ENCODE assay signal across 10 cellular contexts in genomic region chr14:52917732-52918131, GRCh38. TPM values are rescaled to one million over a fixed set of nuclear protein-coding genes. Genes with fewer than 3 reads are reported as not detected.
DNase-seq lines count a peak whose midpoint lies in the region; ATAC-seq and TF ChIP-seq lines count a peak whose summit lies in the region.
"Had no signal": no experiment of that assay in that cellular context is flagged by ENCODE, and none has a peak within 500 bp of the region (broad histone marks: within the 10 kb centered on the region; RNA-seq: fewer than 3 reads in every experiment).

No MANE protein-coding gene starts in this region.

- intact Hi-C loops in activated CD4-positive, alpha-beta memory T cell treated with anti-CD3 and anti-CD28 coated beads for 36 hours (cut with micrococcal nuclease), result loop anchor here (1.0 to 5.0 kb wide), 4 partner anchors 33 to 275 kb away; no protein-coding TSS in a partner anchor

- no peaks in the 10 kb centered on the region for H3K36me3 Mint-ChIP-seq in activated CD4-positive, alpha-beta memory T cell treated with anti-CD3 and anti-CD28 coated beads for 36 hours

- peaks cover 25% of the 10 kb centered on the region for H3K4me1 Mint-ChIP-seq in activated CD4-positive, alpha-beta memory T cell treated with anti-CD3 and anti-CD28 coated beads for 36 hours (ENCODE audit: low read depth)

- peak overlapping the region; percentile 50 for H3K4me2 ChIP-seq in skeletal muscle satellite cell (ENCODE audit: low read length)

- POLR2A ChIA-PET in activated CD4-positive, alpha-beta memory T cell treated with anti-CD3 and anti-CD28 coated beads for 36 hours (lab: Charles Lee), result no interaction called here

- no peaks in the 10 kb centered on the region for H3K27me3 ChIP-seq in skeletal muscle satellite cell (ENCODE audit: control insufficient read depth, insufficient read depth, low read length)
- H3K27me3 ChIP-seq: adrenal gland had no signal

- no peaks in the 10 kb centered on the region for H3K9me3 Mint-ChIP-seq in activated CD4-positive, alpha-beta memory T cell treated with anti-CD3 and anti-CD28 coated beads for 36 hours

- peaks cover 53% of the 10 kb centered on the region for H3K36me3 ChIP-seq in skeletal muscle satellite cell (ENCODE audit: insufficient read depth, low read length)
- H3K36me3 ChIP-seq: adrenal gland had no signal

- no peaks in the 10 kb centered on the region for H3K27me3 Mint-ChIP-seq in activated CD4-positive, alpha-beta memory T cell treated with anti-CD3 and anti-CD28 coated beads for 36 hours

- H3K4me3 ChIP-seq in foreskin fibroblast (ENCODE audit: low read depth in 1 of 2, low read length in 2 of 2), result no peak overlapping the region
- no peak overlapping the region for H3K4me3 ChIP-seq in skeletal muscle satellite cell (ENCODE audit: low read length)
- H3K4me3 ChIP-seq: adrenal gland had no signal

- H3K9ac ChIP-seq in skeletal muscle satellite cell (ENCODE audit: low read depth, low read length), result peak overlapping the region; percentile 11

- DNase-seq in EH (ENCODE audit: low read depth), result peak; percentile 52
- DNase-seq in activated CD4-positive, alpha-beta memory T cell treated with anti-CD3 and anti-CD28 coated beads for 36 hours, result no peak
- DNase-seq in foreskin fibroblast, result peak; percentile 40 to 73
- DNase-seq in nucleus accumbens (lab: John Stamatoyannopoulos, UW), result no peak
- DNase-seq in globus pallidus (ENCODE audit: low spot score), result no peak
- DNase-seq: NCI-H748 treated with DMSO at 0.1 percent for 48 hours had no signal

- CTCF ChIA-PET in activated CD4-positive, alpha-beta memory T cell treated with anti-CD3 and anti-CD28 coated beads for 36 hours (lab: Charles Lee), result interaction anchor here (1.5 to 2.1 kb wide), 2 partner anchors 43 to 300 kb away, joined by 3 to 10 read pairs; no protein-coding TSS in a partner anchor

- no peak for ATAC-seq in GM18519 (IDR thresholded peaks at IDR 0.05; ENCODE audit: low FRiP score, unreplicated experiment)
- ATAC-seq in GM21717 (IDR thresholded peaks at IDR 0.05; ENCODE audit: unreplicated experiment), result no peak

- peaks cover 83% of the 10 kb centered on the region for H3K4me1 ChIP-seq in skeletal muscle satellite cell (ENCODE audit: control insufficient read depth, insufficient read depth, low read length)

- no peaks in the 10 kb centered on the region for H3K9me3 ChIP-seq in skeletal muscle satellite cell (replicated peaks; ENCODE audit: low read length)
- H3K9me3 ChIP-seq: adrenal gland had no signal

- TF ChIP-seq CTCF in foreskin fibroblast (IDR thresholded peaks at IDR 0.05; ENCODE audit: low read depth, low read length), result no peak

- peak overlapping the region; percentile 55 for H3K27ac Mint-ChIP-seq in activated CD4-positive, alpha-beta memory T cell treated with anti-CD3 and anti-CD28 coated beads for 36 hours

- no peak overlapping the region for H3K4me3 Mint-ChIP-seq in activated CD4-positive, alpha-beta memory T cell treated with anti-CD3 and anti-CD28 coated beads for 36 hours

RNA-seq across cellular contexts. Expression of gene FERMT2, which starts 33.1 kb away (rescaled TPM):
- total RNA-seq in activated CD4-positive, alpha-beta memory T cell treated with anti-CD3 and anti-CD28 coated beads for 36 hours, result 1 to 10 TPM; 3.8 to 5.3 TPM
- 132 and 161 TPM in 2 replicates for total RNA-seq in skeletal muscle satellite cell (2012; rRNA removed)

Comparison
In these comparisons a context has a peak if more than half of its experiments do, and no peak if none do; other contexts are left out.
1. DNase-seq: peak in EH (single experiment) and foreskin fibroblast (2 of 2); none in activated CD4-positive, alpha-beta memory T cell treated with anti-CD3 and anti-CD28 coated beads for 36 hours (single experiment), nucleus accumbens (0 of 56) and globus pallidus (single experiment).